In genomic region chr4:150123982-150124670, GRCh38 we compare ENCODE assay signal across 34 cellular contexts. TPM values are rescaled to one million over a fixed set of nuclear protein-coding genes. Genes with fewer than 3 reads are reported as not detected.
DNase-seq lines count a peak whose midpoint lies in the region; ATAC-seq, FAIRE-seq and TF ChIP-seq lines count a peak whose summit lies in the region.
"Had no signal": no experiment of that assay in that cellular context is flagged by ENCODE, and none has a peak within 500 bp of the region (broad histone marks: within the 10 kb centered on the region; RNA-seq: fewer than 3 reads in every experiment).

No MANE protein-coding gene starts in this region.

- ATAC-seq in left ventricle myocardium superior (peak; percentile 52), Right ventricle myocardium inferior (no peak), GM19035 (IDR thresholded peaks at IDR 0.05; ENCODE audit: unreplicated experiment) (no peak), HG03520 (IDR thresholded peaks at IDR 0.05; ENCODE audit: unreplicated experiment) (no peak)
- ATAC-seq: CD8-positive, alpha-beta T cell; heart left ventricle; HepG2; natural killer cell treated with Interleukin-12 subunit alpha and Interleukin-12 subunit beta and Interleukin-15 and Interleukin-18, amount 100 ng/mL, for 72 hours; psoas muscle; upper lobe of right lung had no signal

- WGBS in suprapubic skin, result 76% methylated on average over 5 of the region's 5 CpGs

- H3K4me3 ChIP-seq in astrocyte of the spinal cord (ENCODE audit: low read depth, low read length), result no peak overlapping the region
- no peak overlapping the region for H3K4me3 ChIP-seq in suprapubic skin
- H3K4me3 ChIP-seq: heart left ventricle, psoas muscle, upper lobe of right lung had no signal

- H3K27ac ChIP-seq in suprapubic skin, result no peak overlapping the region
- H3K27ac ChIP-seq: heart left ventricle, psoas muscle, upper lobe of right lung had no signal

- TF ChIP-seq CTCF in astrocyte of the spinal cord (IDR thresholded peaks at IDR 0.05; ENCODE audit: low read depth, low read length) (no peak), suprapubic skin (IDR thresholded peaks at IDR 0.05) (no peak)

- no peak for DNase-seq in left ventricle myocardium superior
- no peak for DNase-seq in Right ventricle myocardium inferior (ENCODE audit: missing footprints)
- DNase-seq in astrocyte of the spinal cord (ENCODE audit: low read depth, low spot score), result peak; percentile 18
- peak; percentile 42 for DNase-seq in medulla oblongata (ENCODE audit: extremely low spot score)
- no peak for DNase-seq in urothelium cell line (ENCODE audit: low spot score)
- no peak for DNase-seq in suprapubic skin (ENCODE audit: low spot score in 2 of 2)
- DNase-seq: activated CD4-positive, CD25-positive, alpha-beta regulatory T cell; activated gamma-delta T cell treated with Interleukin-2 at 50 U/mL for 16 hours; activated T-cell treated with anti-CD3 and anti-CD28 coated beads, Interleukin-2, amount 50 U/mL, for 48 hours; CD8-positive, alpha-beta T cell; central memory CD4-positive, alpha-beta T cell; EL; erythroblast; H7; heart left ventricle; Karpas-422; midbrain; NCI-H1092; NCI-H1694 treated with DMSO at 0.1 percent for 48 hours; NCI-H82; occipital lobe; psoas muscle; stimulated activated CD4-positive, alpha-beta T cell treated with anti-CD3 and anti-CD28 coated beads, Interleukin-15, amount 100 ng/mL, for 24 hours; stimulated activated CD4-positive, alpha-beta T cell treated with anti-CD3 and anti-CD28 coated beads, Interleukin-4, amount 100 ng/mL, for 4 hours; T-helper 1 cell; upper lobe of right lung had no signal

- intact Hi-C loops in left ventricle myocardium superior (cut with micrococcal nuclease) (no loop called here), Right ventricle myocardium inferior (cut with DNase I) (no loop called here)

- H3K27me3 ChIP-seq in suprapubic skin, result no peaks in the 10 kb centered on the region
- H3K27me3 ChIP-seq: heart left ventricle, upper lobe of right lung had no signal

- no peak for TF ChIP-seq EP300 in suprapubic skin (IDR thresholded peaks at IDR 0.05)

- no peaks in the 10 kb centered on the region for H3K4me1 ChIP-seq in suprapubic skin
- H3K4me1 ChIP-seq: psoas muscle had no signal

- no peak for FAIRE-seq in urothelium cell line (lab: Jason Lieb, UNC)
- FAIRE-seq: A204.1, HepG2, keratinocyte, TTC549 had no signal

- in situ Hi-C loops in astrocyte of the spinal cord (cut with HindIII; ENCODE audit: low sequenced_read_pairs), result no loop called here

- no peaks in the 10 kb centered on the region for H3K36me3 ChIP-seq in suprapubic skin
- H3K36me3 ChIP-seq: upper lobe of right lung had no signal

- H3K9me3 ChIP-seq in suprapubic skin, result no peaks in the 10 kb centered on the region
- H3K9me3 ChIP-seq: psoas muscle, upper lobe of right lung had no signal

- TF ChIP-seq POLR2A in suprapubic skin (IDR thresholded peaks at IDR 0.05), result no peak

RNA-seq across cellular contexts. Expression of gene DCLK2, which starts 45.9 kb away (rescaled TPM):
- total RNA-seq in left ventricle myocardium superior (27.5 TPM), Right ventricle myocardium inferior (19.9 TPM), suprapubic skin (1 to 10 TPM in 3 of 4 donors, under 1 TPM in 1; 0.57 to 3.6 (median 1.9) TPM)
- total RNA-seq: HepG2, OCI-LY7 had no signal

Comparison
In these comparisons a context has a peak if more than half of its experiments do, and no peak if none do; other contexts are left out.
1. DNase-seq: peak in astrocyte of the spinal cord (single experiment) and medulla oblongata (single experiment); none in left ventricle myocardium superior (single experiment), Right ventricle myocardium inferior (single experiment), urothelium cell line (single experiment) and suprapubic skin (0 of 2).